Comparison of ENCODE assay signal across 8 cellular contexts in the genomic region with DNA sequence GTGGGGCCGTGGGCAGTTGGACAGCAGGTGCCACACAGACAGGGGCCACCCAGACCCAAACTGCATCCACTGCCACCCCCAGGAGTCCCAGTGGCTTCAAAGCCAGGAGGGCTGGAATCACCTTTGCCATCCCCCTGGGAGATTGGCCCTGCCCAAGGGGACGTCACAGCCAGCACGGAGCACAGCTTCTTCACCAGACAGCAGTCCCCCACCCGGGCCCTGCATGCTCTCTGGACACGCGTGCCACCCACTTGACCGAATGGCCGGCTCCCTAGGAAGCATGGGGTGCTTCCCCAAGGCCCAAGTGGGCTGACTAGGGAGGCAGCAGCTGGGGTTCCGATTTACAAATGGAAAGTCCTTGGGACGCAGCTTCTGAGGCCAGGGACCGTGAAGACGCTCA.
"Had no signal": no experiment of that assay in that cellular context is flagged by ENCODE, and none has a peak within 500 bp of the region (broad histone marks: within the 10 kb centered on the region; RNA-seq: fewer than 3 reads in every experiment).

No MANE protein-coding gene starts in this region.

- H3K9me3 ChIP-seq: HAP-1 had no signal

- ATAC-seq: HCT116 had no signal

- H3K27ac Mint-ChIP-seq: HFFc6 had no signal

- H3K4me3 Mint-ChIP-seq: HFFc6 had no signal

- H3K4me3 ChIP-seq: GM23248, HAP-1 had no signal

- H3K4me1 ChIP-seq: HAP-1 had no signal

- H2AFZ ChIP-seq: GM23248 had no signal

- H3K27ac ChIP-seq: GM23248, HL-60 had no signal

- H3K9ac ChIP-seq: GM23248 had no signal

- H3K9me3 Mint-ChIP-seq: HFFc6 had no signal

- DNase-seq: GM23248, GOT3, H7, HFFc6, IMR-90 had no signal
